ENCODE assay signal across 8 cellular contexts in genomic region chr14:75399819-75400678, GRCh38. TPM values are rescaled to one million over a fixed set of nuclear protein-coding genes. Genes with fewer than 3 reads are reported as not detected.
A peak's percentile ranks its signal among the peaks of the same experiment; 100 is the strongest.
DNase-seq lines count a peak whose midpoint lies in the region; ATAC-seq, FAIRE-seq and TF ChIP-seq lines count a peak whose summit lies in the region.

No MANE protein-coding gene starts in this region.

- peak; percentile 92 for FAIRE-seq in urothelium cell line (lab: Jason Lieb, UNC)

- no peak for TF ChIP-seq CTCF in cardiac fibroblast (IDR thresholded peaks at IDR 0.05; ENCODE audit: low read depth, low read length)

- H3K4me1 ChIP-seq in GM23248 (ENCODE audit: insufficient read depth): peaks cover 17% of the 10 kb centered on the region

- peaks cover 16% of the 10 kb centered on the region for H3K27me3 ChIP-seq in GM23248 (replicated peaks; ENCODE audit: insufficient read depth)

- ATAC-seq in HG03342 (IDR thresholded peaks at IDR 0.05; ENCODE audit: unreplicated experiment) (no peak), GM21381 (IDR thresholded peaks at IDR 0.05; ENCODE audit: unreplicated experiment) (no peak), HG02678 (IDR thresholded peaks at IDR 0.05; ENCODE audit: unreplicated experiment) (no peak)

- in situ Hi-C loops in GM23248 (cut with MboI): no loop called here

- no peak overlapping the region for H2AFZ ChIP-seq in GM23248

- WGBS in GM23248 (ENCODE audit: low coverage in 1 of 2, low lambda C conversion rate in 2 of 2, missing lambda C conversion rate in 2 of 2), 2 experiments: 18 to 26% methylated on average over 8 of the region's 8 CpGs

- peak; percentile 85 for DNase-seq in GM23248
- DNase-seq in NCI-H2196 (lab: John Stamatoyannopoulos, UW; ENCODE audit: unreplicated experiment): peak; percentile 98
- DNase-seq in cardiac fibroblast (ENCODE audit: low read depth in 2 of 2): peak; percentile 62 to 83
- DNase-seq in lung microvascular endothelial cell (ENCODE audit: low read depth in 2 of 2): peak; percentile 37 to 41
- DNase-seq in urothelium cell line (ENCODE audit: low spot score): peak; percentile 89

- H3K36me3 ChIP-seq in GM23248 (ENCODE audit: low read depth): no peaks in the 10 kb centered on the region

- H3K4me2 ChIP-seq in GM23248 (ENCODE audit: unreplicated experiment): no peak overlapping the region

- no peaks in the 10 kb centered on the region for H3K9me2 ChIP-seq in GM23248 (ENCODE audit: insufficient read depth)

- no peaks in the 10 kb centered on the region for H3K79me2 ChIP-seq in GM23248 (ENCODE audit: insufficient read depth)

- H3K9ac ChIP-seq in GM23248: no peak overlapping the region

- H3K9me3 ChIP-seq in GM23248 (ENCODE audit: low read depth): no peaks in the 10 kb centered on the region

- no peak overlapping the region for H3K27ac ChIP-seq in GM23248

- H3K4me3 ChIP-seq in GM23248: no peak overlapping the region
- no peak overlapping the region for H3K4me3 ChIP-seq in cardiac fibroblast (replicated peaks in 1 of 2; ENCODE audit: low read depth in 2 of 2, low read length in 2 of 2)

- no peaks in the 10 kb centered on the region for H4K20me1 ChIP-seq in GM23248 (ENCODE audit: insufficient read depth)

- no peaks in the 10 kb centered on the region for H3F3A ChIP-seq in GM23248 (ENCODE audit: insufficient read depth)

RNA-seq across cellular contexts. Expression of gene JDP2, which starts 27.8 kb away (rescaled TPM):
- 163 and 174 TPM in 2 replicates for total RNA-seq in GM23248 (2014; rRNA removed; shearing (Covaris generic))
- 20.0 and 21.5 TPM in 2 replicates for polyA plus RNA-seq in GM23248 (2016; fragmentation: Nextera tagmentation; extraction: Ambion mirVana)
- total RNA-seq in lung microvascular endothelial cell: 3.3 and 21.4 TPM in 2 replicates

Comparison
In these comparisons a context has a peak if more than half of its experiments do, and no peak if none do; other contexts are left out.
1. DNase-seq: peak in every context shown above with its lines; median percentile 98 in NCI-H2196; 89 in urothelium cell line; 85 in GM23248; 72 in cardiac fibroblast; 39 in lung microvascular endothelial cell.